8 cellular contexts compared by ENCODE assay signal in genomic region chr10:103192089-103192450, GRCh38. TPM values are rescaled to one million over a fixed set of nuclear protein-coding genes. Genes with fewer than 3 reads are reported as not detected.
DNase-seq lines count a peak whose midpoint lies in the region; ATAC-seq lines count a peak whose summit lies in the region.

No MANE protein-coding gene starts in this region.

- in situ Hi-C loops in KBM-7 (cut with MboI; ENCODE audit: low pct_unique_long_range_greater_than_20kb, low sequenced_read_pairs) = no loop called here

- peaks cover 39% of the 10 kb centered on the region for H3K79me2 ChIP-seq in mesendoderm (ENCODE audit: control insufficient read depth, insufficient read depth, low read length)

- no peak overlapping the region for H2BK15ac ChIP-seq in mesendoderm (replicated peaks; ENCODE audit: low read depth)

- DNase-seq in NAMALWA (ENCODE audit: low spot score) (peak; percentile 45), mesendoderm (no peak), NCI-H524 (lab: John Stamatoyannopoulos, UW) (no peak), KBM-7 (no peak)
- DNase-seq in central memory CD8-positive, alpha-beta T cell (ENCODE audit: low spot score in 2 of 2) = no peak

- H3K27ac Mint-ChIP-seq in central memory CD8-positive, alpha-beta T cell (ENCODE audit: low read depth) = peak overlapping the region; percentile 99

- H3K36me3 Mint-ChIP-seq in central memory CD8-positive, alpha-beta T cell (ENCODE audit: insufficient read depth) = peaks cover 14% of the 10 kb centered on the region

- H3K9me3 Mint-ChIP-seq in central memory CD8-positive, alpha-beta T cell = no peaks in the 10 kb centered on the region

- no peak overlapping the region for H2BK5ac ChIP-seq in mesendoderm (ENCODE audit: low read length)

- H3K4me1 ChIP-seq in mesendoderm (ENCODE audit: control insufficient read depth, low read depth, low read length) (peaks cover 7% of the 10 kb centered on the region), urinary bladder (ENCODE audit: insufficient read depth) (no peaks in the 10 kb centered on the region)

- no peak overlapping the region for H2AK5ac ChIP-seq in mesendoderm (ENCODE audit: low read length)

- H3K27me3 Mint-ChIP-seq in central memory CD8-positive, alpha-beta T cell = no peaks in the 10 kb centered on the region

- H3K18ac ChIP-seq in mesendoderm (ENCODE audit: low read length) = peak overlapping the region; percentile 72

- no CpG with 5 or more reads among the region's 14 CpGs for WGBS in mesendoderm (ENCODE audit: extremely low coverage, insufficient coverage, low lambda C conversion rate)
- 1% methylated on average over 14 of the region's 14 CpGs for WGBS in urinary bladder

- H3K4me3 ChIP-seq in mesendoderm (ENCODE audit: low read length) (peak overlapping the region; percentile 80), urinary bladder (ENCODE audit: low read depth, low read length) (peak overlapping the region; percentile 89)

- H2BK120ac ChIP-seq in mesendoderm (ENCODE audit: low read depth, low read length) = no peak overlapping the region

- H4K5ac ChIP-seq in mesendoderm (ENCODE audit: low read length) = no peak overlapping the region

- H3K79me1 ChIP-seq in mesendoderm (ENCODE audit: low read length) = no peaks in the 10 kb centered on the region

- H3K4me2 ChIP-seq in mesendoderm (ENCODE audit: low read length) = peak overlapping the region; percentile 71

- H3K56ac ChIP-seq in mesendoderm (ENCODE audit: low read length) = peak overlapping the region; percentile 95

- no peaks in the 10 kb centered on the region for H3K36me3 ChIP-seq in mesendoderm (ENCODE audit: control insufficient read depth, insufficient read depth, low read length)
- no peaks in the 10 kb centered on the region for H3K36me3 ChIP-seq in urinary bladder (ENCODE audit: insufficient read depth)

- peak; percentile 11 for ATAC-seq in GM18873 (IDR thresholded peaks at IDR 0.05; ENCODE audit: low FRiP score, unreplicated experiment)
- no peak for ATAC-seq in central memory CD8-positive, alpha-beta T cell (replicated peaks; ENCODE audit: extremely low read depth, poor library complexity, severe bottlenecking)
- no peak for ATAC-seq in GM21825 (IDR thresholded peaks at IDR 0.05; ENCODE audit: unreplicated experiment)

- H3K27ac ChIP-seq in mesendoderm (ENCODE audit: low read depth, low read length) (peak overlapping the region; percentile 92), urinary bladder (ENCODE audit: low read depth) (peak overlapping the region; percentile 97)

- H3K9ac ChIP-seq in mesendoderm (ENCODE audit: low read length) = peak overlapping the region; percentile 89

- peaks cover 44% of the 10 kb centered on the region for H3K4me1 Mint-ChIP-seq in central memory CD8-positive, alpha-beta T cell

- peak overlapping the region; percentile 100 for H3K4me3 Mint-ChIP-seq in central memory CD8-positive, alpha-beta T cell

- no peaks in the 10 kb centered on the region for H3K27me3 ChIP-seq in mesendoderm (ENCODE audit: insufficient read depth, low read length, poor library complexity)

- no peak overlapping the region for H4K8ac ChIP-seq in mesendoderm (ENCODE audit: low read depth, low read length)

- H3K4ac ChIP-seq in mesendoderm (ENCODE audit: low read depth, low read length) = peak overlapping the region; percentile 72

- H3K23ac ChIP-seq in mesendoderm (ENCODE audit: low read length) = no peak overlapping the region

RNA-seq across cellular contexts. Expression of gene NT5C2, which starts 1.0 kb away (rescaled TPM):
- 59.8 TPM for polyA plus RNA-seq in mesendoderm (2013, experiment 1 of 2)
- polyA plus RNA-seq in mesendoderm (2013, experiment 2 of 2) = 62.1 TPM
- 162 TPM for total RNA-seq in urinary bladder
- 51.5 TPM for polyA plus RNA-seq in urinary bladder

RNA-seq across cellular contexts. Expression of gene RPEL1, which starts 53.6 kb away (rescaled TPM):
- 0.01 TPM for polyA plus RNA-seq in mesendoderm (2013, experiment 1 of 2)
- polyA plus RNA-seq in mesendoderm (2013, experiment 2 of 2) = 0.01 TPM
- not detected for total RNA-seq in urinary bladder
- 0.08 TPM for polyA plus RNA-seq in urinary bladder
